In the genomic region with DNA sequence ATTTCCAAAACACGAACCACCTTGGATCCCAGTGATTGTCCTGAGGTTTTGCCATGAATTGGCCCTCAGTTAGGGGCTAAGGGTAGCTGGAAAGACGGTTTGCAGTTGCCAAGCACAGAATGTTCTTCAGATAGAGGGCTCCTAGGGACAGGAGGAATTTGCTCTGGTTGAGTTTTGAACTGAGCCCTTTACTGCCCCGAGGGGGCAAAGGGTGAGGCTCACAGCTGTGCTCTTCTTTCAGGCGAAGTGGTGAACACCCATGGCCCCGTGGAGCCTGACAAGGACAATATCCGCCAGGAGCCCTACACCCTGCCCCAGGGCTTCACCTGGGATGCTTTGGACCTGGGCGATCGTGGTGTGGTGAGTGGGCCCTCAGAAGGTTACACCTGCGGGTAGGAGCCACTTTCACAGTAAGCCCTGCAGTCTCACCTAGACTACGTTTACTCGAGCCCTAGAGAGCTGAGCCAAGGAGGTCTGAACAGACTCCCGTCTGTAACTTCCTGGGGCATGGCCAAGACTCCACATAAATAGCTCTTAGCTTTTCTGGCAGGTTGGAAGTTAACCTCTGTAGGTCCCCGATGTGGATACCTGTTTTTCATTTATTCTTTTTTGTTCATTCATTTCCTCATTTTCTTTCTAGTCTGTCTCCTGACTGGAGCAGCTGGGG, we compare ENCODE assay signal across 11 cellular contexts. TPM values are rescaled to one million over a fixed set of nuclear protein-coding genes. Genes with fewer than 3 reads are reported as not detected.
DNase-seq lines count a peak whose midpoint lies in the region; ATAC-seq, FAIRE-seq and TF ChIP-seq lines count a peak whose summit lies in the region.
"Had no signal": no experiment of that assay in that cellular context is flagged by ENCODE, and none has a peak within 500 bp of the region (broad histone marks: within the 10 kb centered on the region; RNA-seq: fewer than 3 reads in every experiment).

No MANE protein-coding gene starts in this region.

- peaks cover 49% of the 10 kb centered on the region for H3K36me3 Mint-ChIP-seq in activated naive CD4-positive, alpha-beta T cell treated with anti-CD3 and anti-CD28 coated beads for 36 hours (ENCODE audit: low read depth)
- peaks cover 63% of the 10 kb centered on the region for H3K36me3 Mint-ChIP-seq in activated naive CD4-positive, alpha-beta T cell treated with anti-CD3 and anti-CD28 coated beads, Interleukin-2, amount 10 ng/mL, durations not matched to agents 7 days and 5 days

- no peaks in the 10 kb centered on the region for H3K36me3 ChIP-seq in ovary

- TF ChIP-seq CTCF in fibroblast of villous mesenchyme (IDR thresholded peaks at IDR 0.05; ENCODE audit: insufficient read depth, low read depth, low read length) (no peak), ovary (IDR thresholded peaks at IDR 0.05) (no peak)

- H3K9me3 Mint-ChIP-seq in activated naive CD4-positive, alpha-beta T cell treated with anti-CD3 and anti-CD28 coated beads for 36 hours = no peaks in the 10 kb centered on the region
- no peaks in the 10 kb centered on the region for H3K9me3 Mint-ChIP-seq in activated naive CD4-positive, alpha-beta T cell treated with anti-CD3 and anti-CD28 coated beads, Interleukin-2, amount 10 ng/mL, durations not matched to agents 7 days and 5 days

- H3K4me3 Mint-ChIP-seq in activated naive CD4-positive, alpha-beta T cell treated with anti-CD3 and anti-CD28 coated beads for 36 hours = no peak overlapping the region
- no peak overlapping the region for H3K4me3 Mint-ChIP-seq in activated naive CD4-positive, alpha-beta T cell treated with anti-CD3 and anti-CD28 coated beads, Interleukin-2, amount 10 ng/mL, durations not matched to agents 7 days and 5 days

- 46 to 49% (median 48%) methylated on average over 13 of the region's 13 CpGs for WGBS in ovary, 3 donors

- H3K4me3 ChIP-seq in fibroblast of villous mesenchyme (ENCODE audit: low read depth, low read length) = no peak overlapping the region
- no peak overlapping the region for H3K4me3 ChIP-seq in ovary
- H3K4me3 ChIP-seq: MG63 had no signal

- no peak for ATAC-seq in HG02852 (IDR thresholded peaks at IDR 0.05; ENCODE audit: unreplicated experiment)

- CTCF ChIA-PET in activated naive CD4-positive, alpha-beta T cell treated with anti-CD3 and anti-CD28 coated beads for 36 hours (lab: Charles Lee) = interaction anchor here (0.7 to 0.8 kb wide), 2 partner anchors 25 to 361 kb away, joined by 4 read pairs; no protein-coding TSS in a partner anchor
- CTCF ChIA-PET in activated naive CD4-positive, alpha-beta T cell treated with anti-CD3 and anti-CD28 coated beads, Interleukin-2, amount 10 ng/mL, durations not matched to agents 7 days and 5 days (lab: Charles Lee) = no interaction called here

- FAIRE-seq in GM12892 (lab: Jason Lieb, UNC) = no peak

- peak overlapping the region; percentile 68 to 82 for H3K27ac ChIP-seq in ovary

- H3K27ac Mint-ChIP-seq in activated naive CD4-positive, alpha-beta T cell treated with anti-CD3 and anti-CD28 coated beads for 36 hours = peak overlapping the region; percentile 24
- no peak overlapping the region for H3K27ac Mint-ChIP-seq in activated naive CD4-positive, alpha-beta T cell treated with anti-CD3 and anti-CD28 coated beads, Interleukin-2, amount 10 ng/mL, durations not matched to agents 7 days and 5 days

- H3K4me1 ChIP-seq in ovary (ENCODE audit: insufficient read depth) = peaks cover 17% of the 10 kb centered on the region

- no peak for TF ChIP-seq EP300 in ovary (IDR thresholded peaks at IDR 0.05)

- H3K9me3 ChIP-seq in ovary = no peaks in the 10 kb centered on the region

- DNase-seq in activated naive CD4-positive, alpha-beta T cell treated with anti-CD3 and anti-CD28 coated beads for 36 hours = no peak
- DNase-seq in activated naive CD4-positive, alpha-beta T cell treated with anti-CD3 and anti-CD28 coated beads, Interleukin-2, amount 10 ng/mL, durations not matched to agents 7 days and 5 days = no peak
- DNase-seq in fibroblast of villous mesenchyme (ENCODE audit: low read depth) (peak; percentile 24), ovary (peak in 3 of 5 donors; percentile 41 to 73 (median 52)), T1000 (lab: John Stamatoyannopoulos, UW) (no peak), GM12892 (ENCODE audit: insufficient read length) (no peak), NCI-H187 treated with DMSO at 0.1 percent for 48 hours (lab: John Stamatoyannopoulos, UW) (no peak)
- DNase-seq: activated CD4-positive, alpha-beta T cell treated with anti-CD3 and anti-CD28 coated beads for 4 hours; stimulated activated naive CD4-positive, alpha-beta T cell treated with Interleukin-2 at 50 U/mL for 16 hours had no signal

- no peaks in the 10 kb centered on the region for H3K4me1 Mint-ChIP-seq in activated naive CD4-positive, alpha-beta T cell treated with anti-CD3 and anti-CD28 coated beads for 36 hours (ENCODE audit: low read depth)
- H3K4me1 Mint-ChIP-seq in activated naive CD4-positive, alpha-beta T cell treated with anti-CD3 and anti-CD28 coated beads, Interleukin-2, amount 10 ng/mL, durations not matched to agents 7 days and 5 days = peaks cover 4% of the 10 kb centered on the region

- intact Hi-C loops in activated naive CD4-positive, alpha-beta T cell treated with anti-CD3 and anti-CD28 coated beads for 36 hours (cut with micrococcal nuclease) = no loop called here
- intact Hi-C loops in ovary (cut with DNase I) = loop anchor here in 2 of 4 donors (10.0 kb wide), 2 partner anchors 69 to 179 kb away; partner anchors contain the start of gene GFAP (in 1 of the 2)

- no peaks in the 10 kb centered on the region for H3K27me3 ChIP-seq in ovary
- H3K27me3 ChIP-seq: MG63 had no signal

- TF ChIP-seq POLR2A in ovary (IDR thresholded peaks at IDR 0.05) (no peak), GM12892 (IDR thresholded peaks at IDR 0.05; ENCODE audit: low read depth, low read length) (no peak)

- no peaks in the 10 kb centered on the region for H3K27me3 Mint-ChIP-seq in activated naive CD4-positive, alpha-beta T cell treated with anti-CD3 and anti-CD28 coated beads for 36 hours (ENCODE audit: low read depth)
- H3K27me3 Mint-ChIP-seq in activated naive CD4-positive, alpha-beta T cell treated with anti-CD3 and anti-CD28 coated beads, Interleukin-2, amount 10 ng/mL, durations not matched to agents 7 days and 5 days = no peaks in the 10 kb centered on the region

RNA-seq across cellular contexts. Expression of gene NMT1, which starts 32.5 kb away (rescaled TPM):
- 100 to 1,000 TPM; 234 to 235 TPM for total RNA-seq in activated naive CD4-positive, alpha-beta T cell treated with anti-CD3 and anti-CD28 coated beads for 36 hours
- total RNA-seq in fibroblast of villous mesenchyme (67.0 and 78.2 TPM in 2 replicates), ovary (10 to 100 TPM; 25.5 to 91.4 (median 79.3) TPM)
- 10 to 100 TPM; 23.0 to 66.5 TPM for polyA plus RNA-seq in ovary
- polyA plus RNA-seq in GM12892 (2012; ENCODE audit: missing spikeins) = 74.6 TPM

RNA-seq across cellular contexts. Expression of gene PLCD3, which starts 38.7 kb away (rescaled TPM):
- total RNA-seq in activated naive CD4-positive, alpha-beta T cell treated with anti-CD3 and anti-CD28 coated beads for 36 hours = 1 to 10 TPM; 2.4 TPM
- total RNA-seq in fibroblast of villous mesenchyme = 41.9 and 62.6 TPM in 2 replicates
- total RNA-seq in ovary = 100 to 1,000 TPM in 2 of 7 donors, 10 to 100 TPM in 5; 33.0 to 166 (median 84.9) TPM
- 10 to 100 TPM; 12.1 to 59.3 TPM for polyA plus RNA-seq in ovary
- 0.17 TPM for polyA plus RNA-seq in GM12892 (2012; ENCODE audit: missing spikeins)

RNA-seq across cellular contexts. Expression of gene ACBD4, which starts 41.9 kb away (rescaled TPM):
- 10 to 100 TPM; 12.3 to 12.7 TPM for total RNA-seq in activated naive CD4-positive, alpha-beta T cell treated with anti-CD3 and anti-CD28 coated beads for 36 hours
- total RNA-seq in fibroblast of villous mesenchyme (6.1 and 6.9 TPM in 2 replicates), ovary (10 to 100 TPM; 12.4 to 24.0 (median 18.5) TPM)
- polyA plus RNA-seq in ovary = 10 to 100 TPM; 11.0 to 24.5 TPM
- 6.1 TPM for polyA plus RNA-seq in GM12892 (2012; ENCODE audit: missing spikeins)

RNA-seq across cellular contexts. Expression of gene DCAKD, which starts 42.1 kb away (rescaled TPM):
- total RNA-seq in activated naive CD4-positive, alpha-beta T cell treated with anti-CD3 and anti-CD28 coated beads for 36 hours = 10 to 100 TPM; 38.1 to 38.9 TPM
- total RNA-seq in fibroblast of villous mesenchyme (46.7 and 52.2 TPM in 2 replicates), ovary (10 to 100 TPM; 30.9 to 62.3 (median 48.0) TPM)
- polyA plus RNA-seq in ovary = 10 to 100 TPM; 19.8 to 27.0 TPM
- polyA plus RNA-seq in GM12892 (2012; ENCODE audit: missing spikeins) = 18.1 TPM

RNA-seq across cellular contexts. Expression of gene HEXIM1, which starts 54.7 kb away (rescaled TPM):
- total RNA-seq in activated naive CD4-positive, alpha-beta T cell treated with anti-CD3 and anti-CD28 coated beads for 36 hours = 10 to 100 TPM; 24.3 to 24.7 TPM
- 8.4 and 11.7 TPM in 2 replicates for total RNA-seq in fibroblast of villous mesenchyme
- 10 to 100 TPM; 17.0 to 37.8 (median 27.9) TPM for total RNA-seq in ovary
- polyA plus RNA-seq in ovary = 10 to 100 TPM; 14.4 to 26.9 TPM
- 11.4 TPM for polyA plus RNA-seq in GM12892 (2012; ENCODE audit: missing spikeins)

Comparison
In these comparisons a context has a peak if more than half of its experiments do, and no peak if none do; other contexts are left out.
1. DNase-seq: peak in fibroblast of villous mesenchyme (single experiment) and ovary (3 of 5); none in activated naive CD4-positive, alpha-beta T cell treated with anti-CD3 and anti-CD28 coated beads for 36 hours (single experiment), activated naive CD4-positive, alpha-beta T cell treated with anti-CD3 and anti-CD28 coated beads, Interleukin-2, amount 10 ng/mL, durations not matched to agents 7 days and 5 days (single experiment), T1000 (single experiment), GM12892 (single experiment) and NCI-H187 treated with DMSO at 0.1 percent for 48 hours (single experiment).
2. RNA of gene PLCD3, which starts 38.7 kb away (total RNA-seq): 33.0 to 166 TPM in ovary and 41.9 to 62.6 TPM in fibroblast of villous mesenchyme; 2.4 TPM in activated naive CD4-positive, alpha-beta T cell treated with anti-CD3 and anti-CD28 coated beads for 36 hours; every median in the first group is over 10 times any median in the second.